12 cellular contexts compared by ENCODE assay signal in genomic region chr4:80268081-80268823, GRCh38. TPM values are rescaled to one million over a fixed set of nuclear protein-coding genes. Genes with fewer than 3 reads are reported as not detected.
DNase-seq lines count a peak whose midpoint lies in the region; ATAC-seq and TF ChIP-seq lines count a peak whose summit lies in the region.
"Had no signal": no experiment of that assay in that cellular context is flagged by ENCODE, and none has a peak within 500 bp of the region (broad histone marks: within the 10 kb centered on the region; RNA-seq: fewer than 3 reads in every experiment).

No MANE protein-coding gene starts in this region.

- CTCF ChIA-PET in IMR-90 (lab: Yijun Ruan, JAX) = interaction anchor here (0.7 to 1.1 kb wide), 2 partner anchors 44 to 55 kb away, joined by 3 read pairs; no protein-coding TSS in a partner anchor
- CTCF ChIA-PET in CD8-positive, alpha-beta memory T cell (lab: Charles Lee) = no interaction called here

- intact Hi-C loops in IMR-90 (cut with micrococcal nuclease) = loop anchor here (2.0 to 5.0 kb wide), 5 partner anchors 41 to 1316 kb away; partner anchors contain the start of gene CFAP299

- H3K36me3 ChIP-seq in IMR-90 (ENCODE audit: control insufficient read depth, insufficient read depth, low read length) (peaks cover 4% of the 10 kb centered on the region; the same call in 1 of the 2 replicates), mesendoderm (ENCODE audit: control insufficient read depth, insufficient read depth, low read length) (no peaks in the 10 kb centered on the region), BE2C (no peaks in the 10 kb centered on the region), MM.1S (replicated peaks; ENCODE audit: insufficient read depth, low read length) (no peaks in the 10 kb centered on the region)
- H3K36me3 ChIP-seq in CD8-positive, alpha-beta memory T cell (ENCODE audit: insufficient read depth, low read length) = no peaks in the 10 kb centered on the region
- H3K36me3 ChIP-seq: neutrophil had no signal

- peaks cover 11% of the 10 kb centered on the region; the same call in 1 of the 2 replicates for H3K9me1 ChIP-seq in IMR-90 (ENCODE audit: insufficient read depth, low read length)

- peak overlapping the region; percentile 68 for H3K4me3 Mint-ChIP-seq in chondrocyte (ENCODE audit: unreplicated experiment)
- peak overlapping the region in 2 of 7 donors; percentile 41 to 65 for H3K4me3 Mint-ChIP-seq in CD8-positive, alpha-beta memory T cell
- H3K4me3 Mint-ChIP-seq: activated naive CD4-positive, alpha-beta T cell treated with anti-CD3 and anti-CD28 coated beads, Interleukin-2, amount 50 U/mL, for 24 hours had no signal

- H3K9ac ChIP-seq in IMR-90 (ENCODE audit: low read depth, low read length) = peak overlapping the region; percentile 87
- H3K9ac ChIP-seq in mesendoderm (ENCODE audit: low read length) = no peak overlapping the region
- no peak overlapping the region for H3K9ac ChIP-seq in MM.1S (ENCODE audit: low read length)

- H4K5ac ChIP-seq in IMR-90 (ENCODE audit: low read depth, low read length) (peak overlapping the region; percentile 25), mesendoderm (ENCODE audit: low read length) (no peak overlapping the region)

- WGBS in IMR-90 (ENCODE audit: extremely low coverage in 2 of 2, insufficient read length in 1 of 2), 2 experiments = 0% methylated on average over 7 of the region's 31 CpGs; no CpG with 5 or more reads in 1 of the 2 experiments
- WGBS in mesendoderm (ENCODE audit: extremely low coverage, insufficient coverage, low lambda C conversion rate) = no CpG with 5 or more reads among the region's 31 CpGs

- peak overlapping the region; percentile 51 to 68 for H4K8ac ChIP-seq in IMR-90 (ENCODE audit: low read depth in 2 of 2, low read length in 2 of 2)
- H4K8ac ChIP-seq in mesendoderm (ENCODE audit: low read depth, low read length) = no peak overlapping the region

- H3K4me1 ChIP-seq in IMR-90 (ENCODE audit: control insufficient read depth, insufficient read depth, low read length) (peaks cover 8% of the 10 kb centered on the region), mesendoderm (ENCODE audit: control insufficient read depth, low read depth, low read length) (peaks cover 4% of the 10 kb centered on the region), BE2C (no peaks in the 10 kb centered on the region), MM.1S (ENCODE audit: low read length) (no peaks in the 10 kb centered on the region)
- H3K4me1 ChIP-seq in CD8-positive, alpha-beta memory T cell (ENCODE audit: insufficient read depth, low read length) = no peaks in the 10 kb centered on the region

- H3K4me3 ChIP-seq in AG09309 (ENCODE audit: control insufficient read depth, low read depth, low read length) (peak overlapping the region; percentile 91), IMR-90 (ENCODE audit: insufficient read depth, low read depth, low read length) (peak overlapping the region; percentile 63), mesendoderm (ENCODE audit: low read length) (no peak overlapping the region), BE2C (ENCODE audit: low read depth, low read length) (no peak overlapping the region), MM.1S (ENCODE audit: low read length) (no peak overlapping the region)
- no peak overlapping the region for H3K4me3 ChIP-seq in CD8-positive, alpha-beta memory T cell (ENCODE audit: low read length)

- peak overlapping the region; percentile 47 for H2AFZ ChIP-seq in IMR-90 (replicated peaks; ENCODE audit: low read length, poor library complexity)
- no peak overlapping the region for H2AFZ ChIP-seq in MM.1S (ENCODE audit: low read length)

- peaks cover 1% of the 10 kb centered on the region for H3K36me3 Mint-ChIP-seq in chondrocyte (ENCODE audit: low read depth)
- H3K36me3 Mint-ChIP-seq in CD8-positive, alpha-beta memory T cell = no peaks in the 10 kb centered on the region
- H3K36me3 Mint-ChIP-seq: activated naive CD4-positive, alpha-beta T cell treated with anti-CD3 and anti-CD28 coated beads, Interleukin-2, amount 50 U/mL, for 24 hours had no signal

- 0 out of 2 replicates have a peak overlapping the region, but pooled peaks have one; percentile 12 for H2BK20ac ChIP-seq in IMR-90 (ENCODE audit: low read depth, low read length)

- dilution Hi-C loops in IMR-90 (cut with HindIII; ENCODE audit: low sequenced_read_pairs, unreplicated experiment) = no loop called here

- in situ Hi-C loops in IMR-90 (cut with MboI; ENCODE audit: low sequenced_read_pairs) = loop anchor here (5.0 kb wide), 1 partner anchor 46 kb away; no protein-coding TSS in a partner anchor

- H3K4me2 ChIP-seq in IMR-90 (ENCODE audit: low read depth, low read length) = peak overlapping the region; percentile 85
- H3K4me2 ChIP-seq in mesendoderm (ENCODE audit: low read length) = peak overlapping the region; percentile 1
- H3K4me2 ChIP-seq in MM.1S (ENCODE audit: low read depth, low read length) = no peak overlapping the region

- no peaks in the 10 kb centered on the region for H3K9me2 ChIP-seq in MM.1S (replicated peaks; ENCODE audit: insufficient read depth, low read length)

- TF ChIP-seq RAD21 in IMR-90 (IDR thresholded peaks at IDR 0.05; ENCODE audit: low read length) = no peak

- peaks cover 37% of the 10 kb centered on the region for H3K4me1 Mint-ChIP-seq in chondrocyte (ENCODE audit: low read depth)
- peaks cover 21 to 49% (median 29%) of the 10 kb centered on the region in 3 donors for H3K4me1 Mint-ChIP-seq in CD8-positive, alpha-beta memory T cell

- H3K27ac ChIP-seq in IMR-90 (ENCODE audit: insufficient read depth, low read length) = peak overlapping the region; percentile 96
- H3K27ac ChIP-seq in mesendoderm (ENCODE audit: low read depth, low read length) = no peak overlapping the region
- no peak overlapping the region for H3K27ac ChIP-seq in CD8-positive, alpha-beta memory T cell (ENCODE audit: low read depth, low read length)
- H3K27ac ChIP-seq in MM.1S (ENCODE audit: low read length) = no peak overlapping the region
- H3K27ac ChIP-seq: neutrophil had no signal

- H3K23ac ChIP-seq in IMR-90 (ENCODE audit: low read depth, low read length) (peak overlapping the region; percentile 85), mesendoderm (ENCODE audit: low read length) (no peak overlapping the region)

- no TSS peak for BruUV-seq in IMR-90 (replicated peaks; lab: Mats Ljungman, UMichigan)

- H3K9me3 ChIP-seq in IMR-90 (ENCODE audit: control insufficient read depth, insufficient read depth, low read length) (no peaks in the 10 kb centered on the region), BE2C (no peaks in the 10 kb centered on the region), MM.1S (replicated peaks; ENCODE audit: insufficient read depth, low read length) (no peaks in the 10 kb centered on the region)
- no peaks in the 10 kb centered on the region for H3K9me3 ChIP-seq in CD8-positive, alpha-beta memory T cell (ENCODE audit: low read length)
- H3K9me3 ChIP-seq: neutrophil had no signal

- peak overlapping the region; percentile 76 for H3K14ac ChIP-seq in IMR-90 (replicated peaks; ENCODE audit: low read depth, low read length)

- H3K79me1 ChIP-seq in IMR-90 (ENCODE audit: low read depth in 1 of 2, low read length in 2 of 2) = peaks cover 5 to 22% of the 10 kb centered on the region in 2 experiments; a peak in 3 of 4 replicates
- H3K79me1 ChIP-seq in mesendoderm (ENCODE audit: low read length) = no peaks in the 10 kb centered on the region

- peaks cover 38% of the 10 kb centered on the region; the same call in 1 of the 2 replicates for H4K20me1 ChIP-seq in IMR-90 (ENCODE audit: insufficient read depth, low read length)
- H4K20me1 ChIP-seq in MM.1S (ENCODE audit: insufficient read depth, low read length) = no peaks in the 10 kb centered on the region

- H3K56ac ChIP-seq in IMR-90 (ENCODE audit: extremely low read depth, insufficient read depth, low read length) (peak overlapping the region; percentile 80), mesendoderm (ENCODE audit: low read length) (no peak overlapping the region)

- H3K27ac Mint-ChIP-seq in chondrocyte (ENCODE audit: unreplicated experiment) = peak overlapping the region; percentile 3
- peak overlapping the region in 1 of 8 donors; percentile 6 for H3K27ac Mint-ChIP-seq in CD8-positive, alpha-beta memory T cell
- H3K27ac Mint-ChIP-seq: activated naive CD4-positive, alpha-beta T cell treated with anti-CD3 and anti-CD28 coated beads, Interleukin-2, amount 50 U/mL, for 24 hours had no signal

- no peak for TF ChIP-seq POLR2A in IMR-90 (IDR thresholded peaks at IDR 0.05; ENCODE audit: low read depth, low read length)

- H2AK9ac ChIP-seq in IMR-90 (replicated peaks; ENCODE audit: low read depth, low read length, poor library complexity) = peak overlapping the region; percentile 79

- H3K9me3 Mint-ChIP-seq in chondrocyte (ENCODE audit: low read depth) = no peaks in the 10 kb centered on the region
- peaks cover 0 to 2% (median 0%) of the 10 kb centered on the region in 5 donors for H3K9me3 Mint-ChIP-seq in CD8-positive, alpha-beta memory T cell
- H3K9me3 Mint-ChIP-seq: activated naive CD4-positive, alpha-beta T cell treated with anti-CD3 and anti-CD28 coated beads, Interleukin-2, amount 50 U/mL, for 24 hours had no signal

- H2BK15ac ChIP-seq in IMR-90 (ENCODE audit: low read depth, low read length) (peak overlapping the region; percentile 49; the same call in 1 of the 3 replicates), mesendoderm (replicated peaks; ENCODE audit: low read depth) (no peak overlapping the region)

- POLR2A ChIA-PET in IMR-90 (lab: Charles Lee; ENCODE audit: unreplicated experiment) = no interaction called here
- POLR2A ChIA-PET in CD8-positive, alpha-beta memory T cell (lab: Charles Lee) = no interaction called here

- TF ChIP-seq CTCF in AG09309 (IDR thresholded peaks at IDR 0.05; ENCODE audit: control insufficient read depth, insufficient read depth, low read depth, low read length, missing control alignments) = no peak
- no peak for TF ChIP-seq CTCF in IMR-90 (conservative IDR thresholded peaks at IDR 0.05; ENCODE audit: low read depth, low read length)
- TF ChIP-seq CTCF in chondrocyte (IDR thresholded peaks at IDR 0.05) = no peak
- no peak for TF ChIP-seq CTCF in BE2C (IDR thresholded peaks at IDR 0.05; ENCODE audit: low read depth, low read length)
- no peak for TF ChIP-seq CTCF in MM.1S (IDR thresholded peaks at IDR 0.05; ENCODE audit: low read length)

- H3F3A ChIP-seq in MM.1S (ENCODE audit: insufficient read depth, low read length) = no peaks in the 10 kb centered on the region

- H3K4ac ChIP-seq in IMR-90 (ENCODE audit: low read depth, low read length) (peak overlapping the region; percentile 69), mesendoderm (ENCODE audit: low read depth, low read length) (no peak overlapping the region)

- H3K27me3 ChIP-seq in IMR-90 (ENCODE audit: control insufficient read depth, insufficient read depth, low read length) = no peaks in the 10 kb centered on the region
- H3K27me3 ChIP-seq in mesendoderm (ENCODE audit: insufficient read depth, low read length, poor library complexity) = peaks cover 52% of the 10 kb centered on the region
- H3K27me3 ChIP-seq in BE2C = peaks cover 69% of the 10 kb centered on the region
- H3K27me3 ChIP-seq in CD8-positive, alpha-beta memory T cell (ENCODE audit: insufficient read depth, low read length, poor library complexity, severe bottlenecking) = peaks cover 33% of the 10 kb centered on the region
- no peaks in the 10 kb centered on the region for H3K27me3 ChIP-seq in MM.1S (replicated peaks; ENCODE audit: insufficient read depth, low read length)

- peak overlapping the region; percentile 72 for H4K91ac ChIP-seq in IMR-90 (ENCODE audit: insufficient read depth, low read depth, low read length)

- H2BK5ac ChIP-seq in IMR-90 (ENCODE audit: low read depth, low read length, poor library complexity, severe bottlenecking) (peak overlapping the region; percentile 95), mesendoderm (ENCODE audit: low read length) (no peak overlapping the region)

- H3K27me3 Mint-ChIP-seq in chondrocyte (ENCODE audit: low read depth) = peaks cover 28% of the 10 kb centered on the region
- H3K27me3 Mint-ChIP-seq in CD8-positive, alpha-beta memory T cell = peaks cover 58 to 82% of the 10 kb centered on the region in 2 donors

- peak; percentile 16 for ATAC-seq in IMR-90 (ENCODE audit: low read depth)
- no peak for ATAC-seq in HG02759 (IDR thresholded peaks at IDR 0.05; ENCODE audit: unreplicated experiment)

- DNase-seq in AG09309 (ENCODE audit: low read depth) (no peak), IMR-90 (peak; percentile 53), chondrocyte (ENCODE audit: low spot score) (peak; percentile 77), mesendoderm (peak; percentile 45), BE2C (no peak), MM.1S (no peak)
- no peak for DNase-seq in CD8-positive, alpha-beta memory T cell
- DNase-seq: NCI-H524 treated with DMSO at 0.1 percent for 48 hours had no signal

- H2BK120ac ChIP-seq in IMR-90 (ENCODE audit: low read depth, low read length) (peak overlapping the region; percentile 66), mesendoderm (ENCODE audit: low read depth, low read length) (no peak overlapping the region)

- H3K79me2 ChIP-seq in mesendoderm (ENCODE audit: control insufficient read depth, insufficient read depth, low read length) (no peaks in the 10 kb centered on the region), MM.1S (ENCODE audit: low read length) (no peaks in the 10 kb centered on the region)

- H2AK5ac ChIP-seq in IMR-90 (ENCODE audit: low read depth, low read length) = peak overlapping the region; percentile 20; the same call in 1 of the 2 replicates
- H2AK5ac ChIP-seq in mesendoderm (ENCODE audit: low read length) = no peak overlapping the region

- H3K18ac ChIP-seq in IMR-90 (ENCODE audit: low read depth, low read length) (peak overlapping the region; percentile 69), mesendoderm (ENCODE audit: low read length) (no peak overlapping the region)

RNA-seq across cellular contexts. Expression of gene FGF5, which starts 1.8 kb away (rescaled TPM):
- total RNA-seq in IMR-90 (2012; rRNA removed) (18.6 and 35.8 TPM in 2 replicates), chondrocyte (1.3 to 5.8 TPM (median 4.5 TPM) in 3 replicates)
- 42.1 and 77.7 TPM in 2 replicates for polyA plus RNA-seq in IMR-90 (2012; rRNA removed)
- polyA plus RNA-seq in IMR-90 (2012; cell fraction: cytosol; rRNA removed) = 11.3 and 17.6 TPM in 2 replicates
- 10.5 and 16.3 TPM in 2 replicates for polyA plus RNA-seq in IMR-90 (2012; cell fraction: nucleus; rRNA removed; ENCODE audit: low replicate concordance)
- polyA plus RNA-seq in mesendoderm (2013, experiment 1 of 2) = not detected
- polyA plus RNA-seq in mesendoderm (2013, experiment 2 of 2) = not detected
- not detected for polyA plus RNA-seq in BE2C (2012; ENCODE audit: insufficient read depth, insufficient read length, low read depth)
- total RNA-seq in CD8-positive, alpha-beta memory T cell = not detected
- not detected for polyA plus RNA-seq in CD8-positive, alpha-beta memory T cell
- total RNA-seq: HT-29 had no signal

Comparison
In these comparisons a context has a peak if more than half of its experiments do, and no peak if none do; other contexts are left out.
1. DNase-seq: peak in IMR-90 (single experiment), chondrocyte (single experiment) and mesendoderm (single experiment); none in AG09309 (single experiment), BE2C (single experiment), CD8-positive, alpha-beta memory T cell (0 of 5) and MM.1S (single experiment).
2. H3K4me3 ChIP-seq: peak in AG09309 (single experiment) and IMR-90 (single experiment); none in mesendoderm (single experiment), BE2C (single experiment), CD8-positive, alpha-beta memory T cell (single experiment) and MM.1S (single experiment).